ENCODE assay signal across 1 cellular context in the genomic region with DNA sequence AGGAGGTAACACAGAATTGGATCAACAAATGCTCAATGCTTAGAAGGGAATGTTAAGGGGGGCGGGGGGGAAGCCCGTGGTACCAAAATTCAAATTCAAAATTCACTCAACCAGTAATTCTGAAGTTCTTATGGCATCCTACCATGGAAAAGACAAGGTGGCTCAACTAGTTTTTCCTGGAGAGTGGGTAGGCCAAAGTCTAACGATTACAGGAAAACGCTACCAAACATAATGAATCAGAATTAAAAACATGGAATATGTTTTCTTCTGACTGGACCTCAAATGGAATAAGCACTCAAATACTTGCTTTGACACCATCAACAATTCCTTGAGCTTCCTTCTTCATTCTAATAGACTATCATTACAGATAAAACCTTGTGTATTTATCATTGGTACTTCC.
TF ChIP-seq lines count a peak whose summit lies in the region.

No MANE protein-coding gene starts in this region.

TF ChIP-seq in IMR-90, 13 proteins besides CTCF, POLR2A, EP300 and RAD21:
- TF ChIP-seq NFE2L2 (IDR thresholded peaks at IDR 0.05; ENCODE audit: low read depth, low read length) (no peak), CHD1 (IDR thresholded peaks at IDR 0.05; ENCODE audit: low read depth, low read length) (no peak), MAFK (IDR thresholded peaks at IDR 0.05; ENCODE audit: low read depth, low read length) (no peak), RCOR1 (IDR thresholded peaks at IDR 0.05; ENCODE audit: insufficient replicate concordance, low read length) (no peak), BHLHE40 (IDR thresholded peaks at IDR 0.05; ENCODE audit: low read depth, low read length) (no peak), MXI1 (IDR thresholded peaks at IDR 0.05; ENCODE audit: borderline replicate concordance, low read depth, low read length) (no peak), CEBPB (IDR thresholded peaks at IDR 0.05; ENCODE audit: low read depth, low read length) (no peak), USF2 (IDR thresholded peaks at IDR 0.05; ENCODE audit: low read depth, low read length) (no peak), SMC3 (IDR thresholded peaks at IDR 0.05; ENCODE audit: low read depth, low read length) (no peak), RFX5 (IDR thresholded peaks at IDR 0.05; ENCODE audit: low read depth, low read length) (no peak), FOS (IDR thresholded peaks at IDR 0.05; ENCODE audit: low read depth, low read length) (no peak), MAZ (IDR thresholded peaks at IDR 0.05; ENCODE audit: borderline replicate concordance, low read depth, low read length) (no peak), ELK1 (IDR thresholded peaks at IDR 0.05; ENCODE audit: borderline replicate concordance, low read depth, low read length) (no peak)
